ENCODE assay signal across 16 cellular contexts in the genomic region with DNA sequence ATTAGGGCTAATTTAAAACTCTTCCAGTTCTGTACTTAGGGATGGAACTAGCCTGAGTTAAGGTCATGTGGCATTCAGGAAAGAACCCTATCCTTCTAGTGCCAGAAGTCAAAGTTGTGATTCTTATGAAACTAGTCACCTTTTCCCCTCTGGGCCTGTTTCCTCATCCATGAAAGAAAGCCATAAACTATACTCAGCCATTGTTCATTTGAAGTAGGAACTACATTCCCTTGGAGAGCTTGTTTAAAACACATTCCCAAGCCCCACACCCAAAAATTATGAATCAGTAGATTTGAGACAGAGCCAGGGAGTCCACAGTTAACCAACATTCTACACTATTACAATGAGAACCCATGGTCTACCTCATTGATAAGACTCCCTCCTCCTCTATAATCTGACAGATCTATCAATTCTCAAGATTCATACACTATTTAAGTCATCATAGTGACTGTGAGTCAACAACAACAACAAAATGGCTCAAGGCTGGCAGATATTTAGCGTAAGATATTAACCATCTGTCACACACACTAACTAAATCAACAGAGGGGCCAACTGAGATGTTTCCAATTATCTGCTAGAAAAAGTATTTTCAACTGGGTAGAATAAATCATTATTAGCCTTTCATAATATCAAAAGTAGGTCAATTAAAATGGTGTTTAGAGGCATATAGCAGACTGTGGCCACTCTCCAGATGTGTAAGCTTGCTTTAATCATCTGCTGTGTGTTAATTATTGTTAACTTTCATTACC.
A peak's percentile ranks its signal among the peaks of the same experiment; 100 is the strongest.
DNase-seq lines count a peak whose midpoint lies in the region; ATAC-seq, FAIRE-seq and TF ChIP-seq lines count a peak whose summit lies in the region.
"Had no signal": no experiment of that assay in that cellular context is flagged by ENCODE, and none has a peak within 500 bp of the region (broad histone marks: within the 10 kb centered on the region; RNA-seq: fewer than 3 reads in every experiment).

No MANE protein-coding gene starts in this region.

- TF ChIP-seq CTCF in breast epithelium (IDR thresholded peaks at IDR 0.05) (no peak), keratinocyte (optimal IDR thresholded peaks at IDR 0.05 in 1 of 3, IDR thresholded peaks at IDR 0.05 in 1 of 3, conservative IDR thresholded peaks at IDR 0.05 in 1 of 3; ENCODE audit: extremely low read depth in 1 of 3, insufficient read depth in 2 of 3, low read length in 3 of 3) (no peak), osteocyte (IDR thresholded peaks at IDR 0.05) (no peak), GM13976 (IDR thresholded peaks at IDR 0.05; ENCODE audit: borderline replicate concordance, control extremely low read depth, extremely low read depth, insufficient read depth, missing control alignments) (no peak)

- DNase-seq in AG08396 (ENCODE audit: low spot score) (peak; percentile 43), LHCN-M2 (ENCODE audit: low read depth) (peak; percentile 48), breast epithelium (ENCODE audit: low spot score in 2 of 2) (no peak), keratinocyte (ENCODE audit: low read depth, low spot score) (peak; percentile 66), immature natural killer cell (no peak), osteocyte (ENCODE audit: extremely low spot score, unreplicated experiment) (no peak), GM13976 (ENCODE audit: low spot score) (no peak)
- DNase-seq: activated CD4-positive, alpha-beta memory T cell treated with anti-CD3 and anti-CD28 coated beads, Interleukin-2, amount 10 ng/mL, durations not matched to agents 7 days and 5 days; activated naive CD8-positive, alpha-beta T cell treated with anti-CD3 and anti-CD28 coated beads for 36 hours; midbrain; NCI-H2227 treated with DMSO at 0.1 percent for 48 hours; stimulated activated CD4-positive, alpha-beta T cell treated with anti-CD3 and anti-CD28 coated beads, Interleukin-12 subunit alpha, Interleukin-12 subunit beta, amount 100 ng/mL, for 4 hours had no signal

- TF ChIP-seq POLR2A in breast epithelium (IDR thresholded peaks at IDR 0.05), result no peak

- no peak overlapping the region for H3K27ac Mint-ChIP-seq in immature natural killer cell
- H3K27ac Mint-ChIP-seq in osteocyte (ENCODE audit: unreplicated experiment), result no peak overlapping the region
- H3K27ac Mint-ChIP-seq: activated CD4-positive, alpha-beta memory T cell treated with anti-CD3 and anti-CD28 coated beads, Interleukin-2, amount 10 ng/mL, durations not matched to agents 7 days and 5 days; activated naive CD8-positive, alpha-beta T cell treated with anti-CD3 and anti-CD28 coated beads for 36 hours; stimulated activated effector memory CD8-positive, alpha-beta T cell treated with anti-CD3 and anti-CD28 coated beads, Interleukin-12 subunit alpha, Interleukin-12 subunit beta, amount 100 ng/mL, for 72 hours had no signal

- H3K36me3 ChIP-seq in breast epithelium (no peaks in the 10 kb centered on the region), keratinocyte (ENCODE audit: control insufficient read depth in 2 of 2, extremely low read depth in 1 of 2, insufficient read depth in 2 of 2, low read length in 2 of 2) (no peaks in the 10 kb centered on the region)
- H3K36me3 ChIP-seq: BLaER1, esophagus muscularis mucosa had no signal

- H3K79me2 ChIP-seq in keratinocyte (ENCODE audit: control insufficient read depth, insufficient read depth, low read length), result no peaks in the 10 kb centered on the region

- H3K4me3 ChIP-seq in breast epithelium (no peak overlapping the region), keratinocyte (ENCODE audit: control insufficient read depth in 2 of 3, extremely low read depth in 1 of 3, insufficient read depth in 2 of 3, low read depth in 1 of 3, low read length in 3 of 3) (peak overlapping the region in 1 of 3 experiments; percentile 12)
- H3K4me3 ChIP-seq: BLaER1, esophagus muscularis mucosa had no signal

- H3K27me3 ChIP-seq in breast epithelium (no peaks in the 10 kb centered on the region), keratinocyte (ENCODE audit: control insufficient read depth, extremely low read depth, insufficient read depth, low read length) (no peaks in the 10 kb centered on the region)
- H3K27me3 ChIP-seq: BLaER1, esophagus muscularis mucosa had no signal

- H3K9ac ChIP-seq in keratinocyte (ENCODE audit: control insufficient read depth, extremely low read depth, insufficient read depth, low read length), result no peak overlapping the region
- H3K9ac ChIP-seq: BLaER1 had no signal

- intact Hi-C loops in breast epithelium (cut with DNase I; ENCODE audit: low total_unique reads), result no loop called here

- H3K9me1 ChIP-seq in keratinocyte (ENCODE audit: control insufficient read depth, extremely low read depth, insufficient read depth, low read length), result no peaks in the 10 kb centered on the region

- dilution Hi-C loops in keratinocyte (cut with MboI; ENCODE audit: extremely low pct_ligation_motif_present, low sequenced_read_pairs), result no loop called here

- H3K36me3 Mint-ChIP-seq in immature natural killer cell (peaks cover 4 to 7% (median 5%) of the 10 kb centered on the region in 3 donors), osteocyte (ENCODE audit: unreplicated experiment) (no peaks in the 10 kb centered on the region)
- H3K36me3 Mint-ChIP-seq: stimulated activated effector memory CD8-positive, alpha-beta T cell treated with anti-CD3 and anti-CD28 coated beads, Interleukin-12 subunit alpha, Interleukin-12 subunit beta, amount 100 ng/mL, for 72 hours had no signal

- H3K27ac ChIP-seq in breast epithelium (peak overlapping the region; percentile 54 to 77), keratinocyte (ENCODE audit: control insufficient read depth, insufficient read depth, low read length) (peak overlapping the region; percentile 70)
- H3K27ac ChIP-seq: BLaER1 had no signal

- H3K9me3 ChIP-seq in breast epithelium (peaks cover 0 to 7% of the 10 kb centered on the region in 2 donors), keratinocyte (ENCODE audit: control insufficient read depth, low read depth, low read length) (no peaks in the 10 kb centered on the region)
- H3K9me3 ChIP-seq: esophagus muscularis mucosa had no signal

- in situ Hi-C loops in GM13976 (cut with MboI; ENCODE audit: low sequenced_read_pairs, unreplicated experiment), result no loop called here

- H3K4me1 ChIP-seq in breast epithelium, result peaks cover 0 to 5% of the 10 kb centered on the region in 2 donors
- peaks cover 20% of the 10 kb centered on the region for H3K4me1 ChIP-seq in keratinocyte (ENCODE audit: control insufficient read depth, extremely low read depth, insufficient read depth, low read length)
- H3K4me1 ChIP-seq: BLaER1 had no signal

- H2AFZ ChIP-seq in keratinocyte (ENCODE audit: control insufficient read depth, low read length), result peak overlapping the region; percentile 62

- H3K9me3 Mint-ChIP-seq in immature natural killer cell, result no peaks in the 10 kb centered on the region
- H3K9me3 Mint-ChIP-seq in osteocyte (ENCODE audit: unreplicated experiment), result peaks cover 6% of the 10 kb centered on the region

- H3K27me3 Mint-ChIP-seq in immature natural killer cell (ENCODE audit: low read depth in 3 of 3), result no peaks in the 10 kb centered on the region
- no peaks in the 10 kb centered on the region for H3K27me3 Mint-ChIP-seq in osteocyte (ENCODE audit: unreplicated experiment)
- H3K27me3 Mint-ChIP-seq: activated CD4-positive, alpha-beta memory T cell treated with anti-CD3 and anti-CD28 coated beads, Interleukin-2, amount 10 ng/mL, durations not matched to agents 7 days and 5 days; activated naive CD8-positive, alpha-beta T cell treated with anti-CD3 and anti-CD28 coated beads for 36 hours had no signal

- FAIRE-seq in keratinocyte (lab: Jason Lieb, UNC), result peak; percentile 84

- no peak overlapping the region for H3K4me3 Mint-ChIP-seq in immature natural killer cell
- no peak overlapping the region for H3K4me3 Mint-ChIP-seq in osteocyte (ENCODE audit: unreplicated experiment)
- H3K4me3 Mint-ChIP-seq: activated CD4-positive, alpha-beta memory T cell treated with anti-CD3 and anti-CD28 coated beads, Interleukin-2, amount 10 ng/mL, durations not matched to agents 7 days and 5 days; activated naive CD8-positive, alpha-beta T cell treated with anti-CD3 and anti-CD28 coated beads for 36 hours; stimulated activated effector memory CD8-positive, alpha-beta T cell treated with anti-CD3 and anti-CD28 coated beads, Interleukin-12 subunit alpha, Interleukin-12 subunit beta, amount 100 ng/mL, for 72 hours had no signal

- ATAC-seq in GM21381 (IDR thresholded peaks at IDR 0.05; ENCODE audit: unreplicated experiment), result no peak
- ATAC-seq: stimulated activated effector memory CD8-positive, alpha-beta T cell treated with anti-CD3 and anti-CD28 coated beads, Interleukin-12 subunit alpha, Interleukin-12 subunit beta, amount 100 ng/mL, for 72 hours had no signal

- peak overlapping the region; percentile 66 for H3K4me2 ChIP-seq in keratinocyte (ENCODE audit: control insufficient read depth, extremely low read depth, insufficient read depth, low read depth, low read length)
- H3K4me2 ChIP-seq: BLaER1 had no signal

- no peaks in the 10 kb centered on the region for H4K20me1 ChIP-seq in keratinocyte (ENCODE audit: control insufficient read depth, extremely low read depth, insufficient read depth, low read length)
- H4K20me1 ChIP-seq: BLaER1 had no signal

- H3K4me1 Mint-ChIP-seq in immature natural killer cell (no peaks in the 10 kb centered on the region), osteocyte (ENCODE audit: unreplicated experiment) (peaks cover 5% of the 10 kb centered on the region)
- H3K4me1 Mint-ChIP-seq: activated CD4-positive, alpha-beta memory T cell treated with anti-CD3 and anti-CD28 coated beads, Interleukin-2, amount 10 ng/mL, durations not matched to agents 7 days and 5 days; stimulated activated effector memory CD8-positive, alpha-beta T cell treated with anti-CD3 and anti-CD28 coated beads, Interleukin-12 subunit alpha, Interleukin-12 subunit beta, amount 100 ng/mL, for 72 hours had no signal

Comparison
In these comparisons a context has a peak if more than half of its experiments do, and no peak if none do; other contexts are left out.
1. DNase-seq: peak in AG08396 (single experiment), LHCN-M2 (single experiment) and keratinocyte (single experiment); none in breast epithelium (0 of 2), immature natural killer cell (0 of 3), osteocyte (single experiment) and GM13976 (single experiment).